Comparison of ENCODE assay signal across 8 cellular contexts in the genomic region with DNA sequence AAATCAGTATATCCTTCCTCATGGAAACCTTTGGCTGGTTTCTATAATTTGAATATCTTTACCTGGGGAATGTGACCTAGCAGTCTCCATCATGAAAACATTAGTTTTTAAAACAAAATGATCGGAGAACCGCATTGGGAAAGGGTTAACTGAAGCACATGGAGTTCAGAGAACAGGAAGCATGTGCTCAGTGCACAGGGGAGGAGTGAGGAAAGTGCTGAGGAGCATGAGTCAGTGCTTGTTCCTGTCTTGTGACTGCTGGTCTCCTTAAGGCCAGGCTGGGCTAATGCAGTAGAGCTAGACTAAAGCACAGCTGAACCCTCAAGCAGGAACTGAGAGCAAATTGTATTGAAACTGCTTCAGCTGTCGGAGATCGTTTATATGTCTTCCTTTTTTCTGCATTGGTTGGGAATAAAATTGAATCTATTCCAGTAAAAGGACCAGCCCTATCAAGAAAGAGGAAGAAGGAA. TPM values are rescaled to one million over a fixed set of nuclear protein-coding genes. Genes with fewer than 3 reads are reported as not detected.
DNase-seq lines count a peak whose midpoint lies in the region; ATAC-seq and TF ChIP-seq lines count a peak whose summit lies in the region.

No MANE protein-coding gene starts in this region.

- H3K27me3 ChIP-seq in endodermal cell (ENCODE audit: control insufficient read depth, insufficient read depth, low read length, poor library complexity, severe bottlenecking) (no peaks in the 10 kb centered on the region), tibial nerve (no peaks in the 10 kb centered on the region)
- no peaks in the 10 kb centered on the region for H3K27me3 ChIP-seq in naive thymus-derived CD4-positive, alpha-beta T cell (ENCODE audit: control insufficient read depth in 2 of 2, insufficient read depth in 2 of 2, low read length in 2 of 2)

- TF ChIP-seq CTCF in endodermal cell (conservative IDR thresholded peaks at IDR 0.05) (no peak), tibial nerve (IDR thresholded peaks at IDR 0.05) (no peak)

- H3K36me3 ChIP-seq in endodermal cell (ENCODE audit: control insufficient read depth, insufficient read depth, low read length) = no peaks in the 10 kb centered on the region
- H3K36me3 ChIP-seq in naive thymus-derived CD4-positive, alpha-beta T cell (ENCODE audit: control insufficient read depth in 2 of 3, insufficient read depth in 3 of 3, low read length in 3 of 3) = peaks cover 13 to 44% (median 28%) of the 10 kb centered on the region in 3 experiments
- H3K36me3 ChIP-seq in tibial nerve = peaks cover 0 to 58% (median 3%) of the 10 kb centered on the region in 3 donors

- H3K27ac ChIP-seq in endodermal cell (ENCODE audit: low read depth, low read length) = no peak overlapping the region
- peak overlapping the region; percentile 14 for H3K27ac ChIP-seq in naive thymus-derived CD4-positive, alpha-beta T cell (ENCODE audit: low read depth, low read length)
- H3K27ac ChIP-seq in tibial nerve = peak overlapping the region in 3 of 4 donors; percentile 43 to 98 (median 76)

- H3K27ac Mint-ChIP-seq in activated CD4-positive, alpha-beta T cell treated with anti-CD3 and anti-CD28 coated beads, Interleukin-2, amount 10 ng/mL, durations not matched to agents 7 days and 5 days = peak overlapping the region; percentile 90
- no peak overlapping the region for H3K27ac Mint-ChIP-seq in endodermal cell
- H3K27ac Mint-ChIP-seq in naive thymus-derived CD4-positive, alpha-beta T cell = peak overlapping the region; percentile 71 to 93 (median 89)

- H3K4me3 ChIP-seq in Jurkat, Clone E6-1 (ENCODE audit: low read length) = no peak overlapping the region
- H3K4me3 ChIP-seq in endodermal cell (ENCODE audit: low read length) = no peak overlapping the region
- peak overlapping the region; percentile 14 for H3K4me3 ChIP-seq in naive thymus-derived CD4-positive, alpha-beta T cell (ENCODE audit: low read length)
- no peak overlapping the region for H3K4me3 ChIP-seq in tibial nerve

- H3K9ac ChIP-seq in endodermal cell (ENCODE audit: extremely low read depth, low read length, poor library complexity, severe bottlenecking) = no peak overlapping the region

- CTCF ChIA-PET in activated CD4-positive, alpha-beta T cell treated with anti-CD3 and anti-CD28 coated beads, Interleukin-2, amount 10 ng/mL, durations not matched to agents 7 days and 5 days (lab: Charles Lee) = interaction anchor here (0.5 to 1.2 kb wide), 2 partner anchors 21 to 226 kb away, joined by 3 read pairs; no protein-coding TSS in a partner anchor
- CTCF ChIA-PET in naive thymus-derived CD4-positive, alpha-beta T cell (lab: Charles Lee) = interaction anchor here (0.6 kb wide), 1 partner anchor 17 kb away, joined by 3 read pairs; no protein-coding TSS in a partner anchor

- intact Hi-C loops in naive thymus-derived CD4-positive, alpha-beta T cell (cut with micrococcal nuclease) = loop anchor here in 1 of 2 donors (1.0 to 5.0 kb wide), 3 partner anchors 13 to 62 kb away; no protein-coding TSS in a partner anchor

- peak overlapping the region; percentile 75 for H3K4me3 Mint-ChIP-seq in activated CD4-positive, alpha-beta T cell treated with anti-CD3 and anti-CD28 coated beads, Interleukin-2, amount 10 ng/mL, durations not matched to agents 7 days and 5 days
- H3K4me3 Mint-ChIP-seq in endodermal cell = no peak overlapping the region
- peak overlapping the region; percentile 53 to 95 (median 86) for H3K4me3 Mint-ChIP-seq in naive thymus-derived CD4-positive, alpha-beta T cell

- H3K9me3 ChIP-seq in endodermal cell (ENCODE audit: control insufficient read depth, low read length) = no peaks in the 10 kb centered on the region
- no peaks in the 10 kb centered on the region for H3K9me3 ChIP-seq in naive thymus-derived CD4-positive, alpha-beta T cell (ENCODE audit: control insufficient read depth in 2 of 3, low read length in 3 of 3)
- no peaks in the 10 kb centered on the region for H3K9me3 ChIP-seq in tibial nerve

- H3K27me3 Mint-ChIP-seq in activated CD4-positive, alpha-beta T cell treated with anti-CD3 and anti-CD28 coated beads, Interleukin-2, amount 10 ng/mL, durations not matched to agents 7 days and 5 days = no peaks in the 10 kb centered on the region
- H3K27me3 Mint-ChIP-seq in endodermal cell (ENCODE audit: insufficient read depth) = no peaks in the 10 kb centered on the region
- no peaks in the 10 kb centered on the region for H3K27me3 Mint-ChIP-seq in naive thymus-derived CD4-positive, alpha-beta T cell

- peak; percentile 89 for DNase-seq in EH (ENCODE audit: low read depth)
- peak; percentile 77 for DNase-seq in Jurkat, Clone E6-1 (ENCODE audit: low read depth, low spot score)
- DNase-seq in activated CD4-positive, alpha-beta T cell treated with anti-CD3 and anti-CD28 coated beads, Interleukin-2, amount 10 ng/mL, durations not matched to agents 7 days and 5 days = peak; percentile 77
- peak; percentile 47 for DNase-seq in endodermal cell
- DNase-seq in naive thymus-derived CD4-positive, alpha-beta T cell = peak in 6 of 9 donors; percentile 17 to 58 (median 34)
- peak in 1 of 2 donors; percentile 64 for DNase-seq in tibial nerve (ENCODE audit: low spot score in 2 of 2)
- DNase-seq in DMS114 treated with DMSO at 0.1 percent for 48 hours (lab: John Stamatoyannopoulos, UW; ENCODE audit: unreplicated experiment) = no peak

- TF ChIP-seq POLR2A in tibial nerve (IDR thresholded peaks at IDR 0.05) = peak in 1 of 2 donors; percentile 24

- H3K9me3 Mint-ChIP-seq in activated CD4-positive, alpha-beta T cell treated with anti-CD3 and anti-CD28 coated beads, Interleukin-2, amount 10 ng/mL, durations not matched to agents 7 days and 5 days = no peaks in the 10 kb centered on the region
- H3K9me3 Mint-ChIP-seq in endodermal cell = no peaks in the 10 kb centered on the region
- peaks cover 0 to 3% (median 0%) of the 10 kb centered on the region in 11 donors for H3K9me3 Mint-ChIP-seq in naive thymus-derived CD4-positive, alpha-beta T cell

- peak; percentile 95 for ATAC-seq in GM21529 (IDR thresholded peaks at IDR 0.05; ENCODE audit: unreplicated experiment)
- ATAC-seq in naive thymus-derived CD4-positive, alpha-beta T cell = peak; percentile 95

- peaks cover 62% of the 10 kb centered on the region for H3K4me1 Mint-ChIP-seq in activated CD4-positive, alpha-beta T cell treated with anti-CD3 and anti-CD28 coated beads, Interleukin-2, amount 10 ng/mL, durations not matched to agents 7 days and 5 days
- H3K4me1 Mint-ChIP-seq in endodermal cell = peaks cover 1% of the 10 kb centered on the region
- peaks cover 46 to 79% (median 71%) of the 10 kb centered on the region in 7 donors for H3K4me1 Mint-ChIP-seq in naive thymus-derived CD4-positive, alpha-beta T cell

- POLR2A ChIA-PET in activated CD4-positive, alpha-beta T cell treated with anti-CD3 and anti-CD28 coated beads, Interleukin-2, amount 10 ng/mL, durations not matched to agents 7 days and 5 days (lab: Charles Lee) = no interaction called here
- POLR2A ChIA-PET in naive thymus-derived CD4-positive, alpha-beta T cell (lab: Charles Lee) = no interaction called here

- 85 to 88% methylated on average over 2 to 4 of the region's 4 CpGs for WGBS in endodermal cell (ENCODE audit: insufficient coverage in 1 of 2, insufficient read length in 1 of 2), 2 experiments
- 60 to 62% methylated on average over 4 of the region's 4 CpGs for WGBS in tibial nerve, 2 donors

- no peaks in the 10 kb centered on the region for H3K4me1 ChIP-seq in endodermal cell (ENCODE audit: control insufficient read depth, insufficient read depth, low read length)
- H3K4me1 ChIP-seq in naive thymus-derived CD4-positive, alpha-beta T cell (ENCODE audit: control insufficient read depth in 2 of 2, insufficient read depth in 2 of 2, low read length in 2 of 2) = peaks cover 28 to 29% of the 10 kb centered on the region in 2 donors
- H3K4me1 ChIP-seq in tibial nerve = peaks cover 0 to 84% (median 22%) of the 10 kb centered on the region in 4 donors

- H3K36me3 Mint-ChIP-seq in activated CD4-positive, alpha-beta T cell treated with anti-CD3 and anti-CD28 coated beads, Interleukin-2, amount 10 ng/mL, durations not matched to agents 7 days and 5 days (ENCODE audit: low read depth) = peaks cover 88% of the 10 kb centered on the region
- peaks cover 7% of the 10 kb centered on the region for H3K36me3 Mint-ChIP-seq in endodermal cell (ENCODE audit: low read depth)
- H3K36me3 Mint-ChIP-seq in naive thymus-derived CD4-positive, alpha-beta T cell = peaks cover 16 to 73% (median 54%) of the 10 kb centered on the region in 5 donors

- peak; percentile 89 to 93 for TF ChIP-seq EP300 in tibial nerve (IDR thresholded peaks at IDR 0.05)

RNA-seq across cellular contexts. Expression of gene IFI16, which starts 5.8 kb away (rescaled TPM):
- 218 TPM for polyA plus RNA-seq in Jurkat, Clone E6-1 (2012; ENCODE audit: insufficient read depth, insufficient read length)
- 100 to 1,000 TPM; 300 to 342 TPM for total RNA-seq in activated CD4-positive, alpha-beta T cell treated with anti-CD3 and anti-CD28 coated beads, Interleukin-2, amount 10 ng/mL, durations not matched to agents 7 days and 5 days
- total RNA-seq in endodermal cell (10 to 100 TPM; 10.4 to 11.9 TPM), tibial nerve (100 to 1,000 TPM in 3 of 4 donors, 10 to 100 TPM in 1; 63.2 to 121 (median 108) TPM)
- polyA plus RNA-seq in endodermal cell (2013, experiment 1 of 2) = 8.3 TPM
- 10.8 TPM for polyA plus RNA-seq in endodermal cell (2013, experiment 2 of 2)
- total RNA-seq in naive thymus-derived CD4-positive, alpha-beta T cell = 100 to 1,000 TPM in 2 of 5 experiments, 10 to 100 TPM in 3; 42.4 to 307 (median 96.0) TPM
- polyA plus RNA-seq in naive thymus-derived CD4-positive, alpha-beta T cell = 10 to 100 TPM; 46.1 to 48.0 TPM
